In genomic region chr12:64672925-64673409, GRCh38 we compare ENCODE assay signal across 1 cellular context.
TF ChIP-seq lines count a peak whose summit lies in the region.

No MANE protein-coding gene starts in this region.

TF ChIP-seq in WTC11, 78 proteins besides CTCF, POLR2A, EP300 and RAD21 (continued from another document):
- no peak for TF ChIP-seq AFF4 (CRISPR knock-in tag; IDR thresholded peaks at IDR 0.05; ENCODE audit: borderline replicate concordance)
- TF ChIP-seq PRRX2 (CRISPR knock-in tag; IDR thresholded peaks at IDR 0.05): no peak
- TF ChIP-seq ETV6 (CRISPR knock-in tag; IDR thresholded peaks at IDR 0.05): no peak
- no peak for TF ChIP-seq NR2C2 (CRISPR knock-in tag; IDR thresholded peaks at IDR 0.05)
- no peak for TF ChIP-seq ZNF423 (CRISPR knock-in tag; IDR thresholded peaks at IDR 0.05)
- no peak for TF ChIP-seq AR (CRISPR knock-in tag; IDR thresholded peaks at IDR 0.05)
- TF ChIP-seq TCF7 (CRISPR knock-in tag; IDR thresholded peaks at IDR 0.05; ENCODE audit: low read depth): no peak
- no peak for TF ChIP-seq KAT7 (CRISPR knock-in tag; IDR thresholded peaks at IDR 0.05; ENCODE audit: borderline replicate concordance)
- no peak for TF ChIP-seq ESRRA (CRISPR knock-in tag; IDR thresholded peaks at IDR 0.05; ENCODE audit: borderline replicate concordance)
- no peak for TF ChIP-seq MYBL2 (CRISPR knock-in tag; IDR thresholded peaks at IDR 0.05)
- no peak for TF ChIP-seq TP53 (CRISPR knock-in tag; IDR thresholded peaks at IDR 0.05)
- no peak for TF ChIP-seq TEAD1 (CRISPR knock-in tag; IDR thresholded peaks at IDR 0.05)
- TF ChIP-seq E2F1 (CRISPR knock-in tag; IDR thresholded peaks at IDR 0.05): no peak
- no peak for TF ChIP-seq FOXP1 (CRISPR knock-in tag; IDR thresholded peaks at IDR 0.05; ENCODE audit: borderline replicate concordance)
